1 cellular context compared by ENCODE assay signal in genomic region chr17:64129515-64129764, GRCh38.
TF ChIP-seq lines count a peak whose summit lies in the region.

No MANE protein-coding gene starts in this region.

TF ChIP-seq in HepG2, 621 proteins besides CTCF, POLR2A, EP300 and RAD21 (continued from another document):
- TF ChIP-seq, protein P1, sequence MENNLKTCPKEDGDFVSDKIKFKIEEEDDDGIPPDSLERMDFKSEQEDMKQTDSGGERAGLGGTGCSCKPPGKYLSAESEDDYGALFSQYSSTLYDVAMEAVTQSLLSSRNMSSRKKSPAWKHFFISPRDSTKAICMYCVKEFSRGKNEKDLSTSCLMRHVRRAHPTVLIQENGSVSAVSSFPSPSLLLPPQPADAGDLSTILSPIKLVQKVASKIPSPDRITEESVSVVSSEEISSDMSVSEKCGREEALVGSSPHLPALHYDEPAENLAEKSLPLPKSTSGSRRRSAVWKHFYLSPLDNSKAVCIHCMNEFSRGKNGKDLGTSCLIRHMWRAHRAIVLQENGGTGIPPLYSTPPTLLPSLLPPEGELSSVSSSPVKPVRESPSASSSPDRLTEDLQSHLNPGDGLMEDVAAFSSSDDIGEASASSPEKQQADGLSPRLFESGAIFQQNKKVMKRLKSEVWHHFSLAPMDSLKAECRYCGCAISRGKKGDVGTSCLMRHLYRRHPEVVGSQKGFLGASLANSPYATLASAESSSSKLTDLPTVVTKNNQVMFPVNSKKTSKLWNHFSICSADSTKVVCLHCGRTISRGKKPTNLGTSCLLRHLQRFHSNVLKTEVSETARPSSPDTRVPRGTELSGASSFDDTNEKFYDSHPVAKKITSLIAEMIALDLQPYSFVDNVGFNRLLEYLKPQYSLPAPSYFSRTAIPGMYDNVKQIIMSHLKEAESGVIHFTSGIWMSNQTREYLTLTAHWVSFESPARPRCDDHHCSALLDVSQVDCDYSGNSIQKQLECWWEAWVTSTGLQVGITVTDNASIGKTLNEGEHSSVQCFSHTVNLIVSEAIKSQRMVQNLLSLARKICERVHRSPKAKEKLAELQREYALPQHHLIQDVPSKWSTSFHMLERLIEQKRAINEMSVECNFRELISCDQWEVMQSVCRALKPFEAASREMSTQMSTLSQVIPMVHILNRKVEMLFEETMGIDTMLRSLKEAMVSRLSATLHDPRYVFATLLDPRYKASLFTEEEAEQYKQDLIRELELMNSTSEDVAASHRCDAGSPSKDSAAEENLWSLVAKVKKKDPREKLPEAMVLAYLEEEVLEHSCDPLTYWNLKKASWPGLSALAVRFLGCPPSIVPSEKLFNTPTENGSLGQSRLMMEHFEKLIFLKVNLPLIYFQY (CRISPR knock-in tag; IDR thresholded peaks at IDR 0.05; ENCODE audit: borderline replicate concordance), result no peak
- TF ChIP-seq, protein P2, sequence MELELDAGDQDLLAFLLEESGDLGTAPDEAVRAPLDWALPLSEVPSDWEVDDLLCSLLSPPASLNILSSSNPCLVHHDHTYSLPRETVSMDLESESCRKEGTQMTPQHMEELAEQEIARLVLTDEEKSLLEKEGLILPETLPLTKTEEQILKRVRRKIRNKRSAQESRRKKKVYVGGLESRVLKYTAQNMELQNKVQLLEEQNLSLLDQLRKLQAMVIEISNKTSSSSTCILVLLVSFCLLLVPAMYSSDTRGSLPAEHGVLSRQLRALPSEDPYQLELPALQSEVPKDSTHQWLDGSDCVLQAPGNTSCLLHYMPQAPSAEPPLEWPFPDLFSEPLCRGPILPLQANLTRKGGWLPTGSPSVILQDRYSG (CRISPR knock-in tag; IDR thresholded peaks at IDR 0.05), result 0 out of 2 replicates have a peak, but pooled peaks have one; percentile 75
- TF ChIP-seq ARNTL (CRISPR knock-in tag; IDR thresholded peaks at IDR 0.05), result peak; percentile 37; the same call in 1 of the 2 replicates
- TF ChIP-seq RXRB (CRISPR knock-in tag; IDR thresholded peaks at IDR 0.05; ENCODE audit: borderline replicate concordance), result no peak
- no peak for TF ChIP-seq ZBTB20 (CRISPR knock-in tag; IDR thresholded peaks at IDR 0.05; ENCODE audit: borderline replicate concordance, low read depth)
- TF ChIP-seq RXRA (CRISPR knock-in tag; IDR thresholded peaks at IDR 0.05), result no peak
- 0 out of 2 replicates have a peak, but pooled peaks have one; percentile 21 for TF ChIP-seq ZNF746 (CRISPR knock-in tag; IDR thresholded peaks at IDR 0.05)
- TF ChIP-seq, protein P3, sequence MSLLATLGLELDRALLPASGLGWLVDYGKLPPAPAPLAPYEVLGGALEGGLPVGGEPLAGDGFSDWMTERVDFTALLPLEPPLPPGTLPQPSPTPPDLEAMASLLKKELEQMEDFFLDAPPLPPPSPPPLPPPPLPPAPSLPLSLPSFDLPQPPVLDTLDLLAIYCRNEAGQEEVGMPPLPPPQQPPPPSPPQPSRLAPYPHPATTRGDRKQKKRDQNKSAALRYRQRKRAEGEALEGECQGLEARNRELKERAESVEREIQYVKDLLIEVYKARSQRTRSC (CRISPR knock-in tag; IDR thresholded peaks at IDR 0.05; ENCODE audit: low read depth), result 0 out of 2 replicates have a peak, but pooled peaks have one; percentile 11
- no peak for TF ChIP-seq AKNA (CRISPR knock-in tag; IDR thresholded peaks at IDR 0.05; ENCODE audit: borderline replicate concordance)
- TF ChIP-seq ZFY (CRISPR knock-in tag; IDR thresholded peaks at IDR 0.05), result no peak
- TF ChIP-seq TCF7L2 (IDR thresholded peaks at IDR 0.05; ENCODE audit: low read depth, low read length), result no peak
- TF ChIP-seq HOXD1 (CRISPR knock-in tag; IDR thresholded peaks at IDR 0.05), result no peak; the same call in 1 of the 2 replicates
- TF ChIP-seq THYN1 (CRISPR knock-in tag; IDR thresholded peaks at IDR 0.05; ENCODE audit: borderline replicate concordance, low read depth), result 0 out of 2 replicates have a peak, but pooled peaks have one; percentile 34
- no peak; the same call in 1 of the 2 replicates for TF ChIP-seq KDM5A (IDR thresholded peaks at IDR 0.05; ENCODE audit: borderline replicate concordance, low read length)
- TF ChIP-seq RBM39 (IDR thresholded peaks at IDR 0.05; ENCODE audit: low read depth, low read length, poor library complexity, severe bottlenecking), result peak; percentile 59
- TF ChIP-seq NCOA1 (CRISPR knock-in tag; IDR thresholded peaks at IDR 0.05), result 0 out of 2 replicates have a peak, but pooled peaks have one; percentile 43
- no peak for TF ChIP-seq RELA (CRISPR knock-in tag; IDR thresholded peaks at IDR 0.05)
- TF ChIP-seq, protein P4, sequence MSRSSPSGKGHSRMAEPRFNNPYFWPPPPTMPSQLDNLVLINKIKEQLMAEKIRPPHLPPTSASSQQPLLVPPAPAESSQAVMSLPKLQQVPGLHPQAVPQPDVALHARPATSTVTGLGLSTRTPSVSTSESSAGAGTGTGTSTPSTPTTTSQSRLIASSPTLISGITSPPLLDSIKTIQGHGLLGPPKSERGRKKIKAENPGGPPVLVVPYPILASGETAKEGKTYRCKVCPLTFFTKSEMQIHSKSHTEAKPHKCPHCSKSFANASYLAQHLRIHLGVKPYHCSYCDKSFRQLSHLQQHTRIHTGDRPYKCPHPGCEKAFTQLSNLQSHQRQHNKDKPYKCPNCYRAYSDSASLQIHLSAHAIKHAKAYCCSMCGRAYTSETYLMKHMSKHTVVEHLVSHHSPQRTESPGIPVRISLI (CRISPR knock-in tag; IDR thresholded peaks at IDR 0.05; ENCODE audit: borderline replicate concordance), result no peak
- TF ChIP-seq MED8 (CRISPR knock-in tag; IDR thresholded peaks at IDR 0.05; ENCODE audit: insufficient replicate concordance), result peak; percentile 29
- TF ChIP-seq MIXL1 (CRISPR knock-in tag; IDR thresholded peaks at IDR 0.05), result no peak
- TF ChIP-seq ZNF256 (CRISPR knock-in tag; conservative IDR thresholded peaks at IDR 0.05), result no peak
- TF ChIP-seq ZNF317 (CRISPR knock-in tag; IDR thresholded peaks at IDR 0.05), result 0 out of 2 replicates have a peak, but pooled peaks have one; percentile 15
- no peak for TF ChIP-seq ZNF18 (CRISPR knock-in tag; IDR thresholded peaks at IDR 0.05; ENCODE audit: insufficient replicate concordance)
- TF ChIP-seq POLR2G (IDR thresholded peaks at IDR 0.05; ENCODE audit: low read depth, low read length), result no peak
- peak; percentile 89; the same call in 1 of the 2 replicates for TF ChIP-seq SNAPC5 (CRISPR knock-in tag; IDR thresholded peaks at IDR 0.05; ENCODE audit: borderline replicate concordance)
- no peak for TF ChIP-seq ADNP (CRISPR knock-in tag; IDR thresholded peaks at IDR 0.05)
- TF ChIP-seq KLF6 (CRISPR knock-in tag; IDR thresholded peaks at IDR 0.05), result 0 out of 2 replicates have a peak, but pooled peaks have one; percentile 1
- 0 out of 2 replicates have a peak, but pooled peaks have one; percentile 58 for TF ChIP-seq ZNF773 (CRISPR knock-in tag; IDR thresholded peaks at IDR 0.05; ENCODE audit: borderline replicate concordance)
